Comparison of ENCODE assay signal across 17 cellular contexts in genomic region chr7:70884809-70885208, GRCh38.
"Had no signal": no experiment of that assay in that cellular context is flagged by ENCODE, and none has a peak within 500 bp of the region (broad histone marks: within the 10 kb centered on the region; RNA-seq: fewer than 3 reads in every experiment).

No MANE protein-coding gene starts in this region.

- H3K36me3 ChIP-seq: esophagus squamous epithelium, gastroesophageal sphincter, stomach, thoracic aorta, transverse colon had no signal

- H3K27ac ChIP-seq: esophagus squamous epithelium, gastroesophageal sphincter, stomach, thoracic aorta, transverse colon had no signal

- H3K4me1 ChIP-seq: esophagus squamous epithelium, gastroesophageal sphincter, stomach, transverse colon had no signal

- H3K27ac Mint-ChIP-seq: dendritic cell treated with granulocyte-macrophage colony-stimulating factor and Interleukin-4, amounts not matched to agents 40 ng/mL and 50 ng/mL, for 4 days; effector memory CD8-positive, alpha-beta T cell; naive thymus-derived CD8-positive, alpha-beta T cell had no signal

- H3K4me1 Mint-ChIP-seq: naive thymus-derived CD8-positive, alpha-beta T cell had no signal

- H3K27me3 ChIP-seq: esophagus squamous epithelium, stomach, transverse colon had no signal

- H3K4me3 ChIP-seq: esophagus squamous epithelium, gastroesophageal sphincter, mucosa of descending colon, stomach, thoracic aorta, transverse colon had no signal

- H3K27me3 Mint-ChIP-seq: dendritic cell treated with granulocyte-macrophage colony-stimulating factor and Interleukin-4, amounts not matched to agents 40 ng/mL and 50 ng/mL, for 4 days had no signal

- H3K4me3 Mint-ChIP-seq: dendritic cell treated with granulocyte-macrophage colony-stimulating factor and Interleukin-4, amounts not matched to agents 40 ng/mL and 50 ng/mL, for 4 days; effector memory CD8-positive, alpha-beta T cell; naive thymus-derived CD8-positive, alpha-beta T cell had no signal

- DNase-seq: effector memory CD8-positive, alpha-beta T cell; esophagus squamous epithelium; foreskin fibroblast; glutamatergic neuron; mammary epithelial cell; mucosa of descending colon; naive thymus-derived CD8-positive, alpha-beta T cell; posterior cingulate gyrus; small intestine; stimulated activated CD4-positive, alpha-beta T cell treated with anti-CD3 and anti-CD28 coated beads, Interleukin-12 subunit alpha, Interleukin-12 subunit beta, amount 100 ng/mL, for 4 hours; stimulated activated naive CD4-positive, alpha-beta T cell; stomach; substantia nigra; transverse colon had no signal

- H3K9me3 ChIP-seq: esophagus squamous epithelium, thoracic aorta, transverse colon had no signal
